ENCODE assay signal across 1 cellular context in the genomic region with DNA sequence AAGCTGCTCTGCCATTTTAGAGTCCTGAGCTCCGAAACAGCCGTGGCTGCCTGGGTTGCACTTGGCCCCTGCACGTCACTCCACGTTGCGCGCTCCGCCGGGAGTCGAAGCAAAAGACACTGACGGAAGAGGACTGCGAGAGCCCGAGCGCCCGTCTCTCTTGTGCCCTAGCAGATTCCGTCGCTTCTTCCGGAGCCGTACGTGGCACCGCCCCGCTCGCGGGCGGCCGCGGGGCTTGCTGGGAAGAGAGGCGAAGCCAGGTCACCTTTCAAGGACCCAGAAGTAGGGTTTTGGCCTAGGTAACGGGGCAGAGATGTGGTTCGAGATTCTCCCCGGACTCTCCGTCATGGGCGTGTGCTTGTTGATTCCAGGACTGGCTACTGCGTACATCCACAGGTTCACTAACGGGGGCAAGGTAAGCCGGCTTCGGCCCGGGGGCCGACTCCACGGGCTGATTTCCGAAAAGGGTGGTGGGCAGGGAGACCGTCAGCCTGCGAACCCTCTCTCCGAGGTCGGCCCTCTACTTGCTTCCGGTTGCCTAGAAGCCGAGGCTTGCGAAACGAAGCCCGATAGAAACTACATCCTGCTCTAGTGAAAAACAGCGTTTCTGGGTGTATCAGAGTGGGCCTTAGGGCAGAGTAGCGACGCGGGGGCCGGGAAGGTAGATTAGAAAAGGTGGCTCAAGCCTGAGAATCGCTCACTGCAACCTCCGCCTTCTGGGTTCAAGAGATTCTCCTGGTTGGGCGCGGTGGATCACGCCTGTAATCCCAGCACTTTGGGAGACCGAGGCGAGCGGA.
TF ChIP-seq lines count a peak whose summit lies in the region.

NDUFA1 (plus strand) TSS at position 234 of the 797 bp plus-strand sequence; CDS start at position 314, 80 bp downstream.
RNF113A (minus strand) TSS at position 135 of the 797 bp plus-strand sequence; CDS start at position 15, 120 bp downstream.

TF ChIP-seq in IMR-90, 13 proteins besides CTCF, POLR2A, EP300 and RAD21:
- TF ChIP-seq USF2 (IDR thresholded peaks at IDR 0.05; ENCODE audit: low read depth, low read length) = no peak
- TF ChIP-seq MAZ (IDR thresholded peaks at IDR 0.05; ENCODE audit: borderline replicate concordance, low read depth, low read length) = 0 out of 2 replicates have a peak, but pooled peaks have one; percentile 13
- TF ChIP-seq RCOR1 (IDR thresholded peaks at IDR 0.05; ENCODE audit: insufficient replicate concordance, low read length) = no peak
- TF ChIP-seq CEBPB (IDR thresholded peaks at IDR 0.05; ENCODE audit: low read depth, low read length) = peak; percentile 63
